Comparison of ENCODE assay signal across 8 cellular contexts in the genomic region with DNA sequence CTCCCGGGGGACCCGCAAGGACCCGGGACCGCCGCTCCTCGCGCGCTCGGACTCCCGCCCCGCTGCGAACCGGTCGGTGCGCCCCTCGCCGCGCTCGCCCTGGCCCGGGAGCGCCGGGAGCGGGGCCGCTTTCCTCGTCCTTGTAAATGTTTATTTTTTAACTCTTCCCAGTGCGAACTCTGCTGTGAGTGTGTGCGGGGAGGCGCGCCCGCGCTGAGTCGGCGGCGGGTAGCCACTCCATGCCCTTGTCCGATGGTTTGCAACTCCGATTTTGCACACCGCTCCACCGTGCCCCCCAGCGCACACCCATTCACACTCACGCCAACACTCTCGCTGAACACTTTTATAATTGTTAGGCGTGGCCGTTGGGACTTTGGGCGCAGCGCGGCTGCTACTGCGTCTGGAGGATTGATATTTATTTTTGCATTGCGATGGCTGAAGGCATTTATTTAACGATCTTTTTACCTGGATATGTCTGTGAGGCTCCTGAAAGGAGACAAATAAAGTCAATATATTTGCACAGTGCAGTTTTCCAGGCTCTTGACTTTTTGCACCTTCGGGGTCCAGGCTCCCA. TPM values are rescaled to one million over a fixed set of nuclear protein-coding genes. Genes with fewer than 3 reads are reported as not detected.
DNase-seq lines count a peak whose midpoint lies in the region.

No MANE protein-coding gene starts in this region.

- H3K27me3 ChIP-seq in thymus (ENCODE audit: control insufficient read depth, insufficient read depth), result peaks cover 28% of the 10 kb centered on the region

- in situ Hi-C loops in ACHN (cut with HindIII; ENCODE audit: low pct_ligation_motif_present, low pct_unique_long_range_greater_than_20kb, low sequenced_read_pairs), result no loop called here

- under 1% methylated on average over 50 of the region's 50 CpGs for WGBS in thymus

- H3K36me3 ChIP-seq in thymus (ENCODE audit: control insufficient read depth, insufficient read depth), result no peaks in the 10 kb centered on the region

- CTCF ChIA-PET in activated naive CD4-positive, alpha-beta T cell treated with anti-CD3 and anti-CD28 coated beads for 36 hours (lab: Charles Lee), result interaction anchor here (0.7 to 2.8 kb wide), 3 partner anchors 22 to 85 kb away, joined by 3 to 24 read pairs (median 3); no protein-coding TSS in a partner anchor

- H3K27ac ChIP-seq in angular gyrus (ENCODE audit: low read depth, low read length) (peak overlapping the region; percentile 42), thymus (ENCODE audit: low read depth) (no peak overlapping the region)

- H3K27me3 Mint-ChIP-seq in activated naive CD4-positive, alpha-beta T cell treated with anti-CD3 and anti-CD28 coated beads for 36 hours (ENCODE audit: low read depth), result peaks cover 60% of the 10 kb centered on the region

- no peaks in the 10 kb centered on the region for H3K9me3 ChIP-seq in thymus (ENCODE audit: control insufficient read depth)

- H3K4me3 Mint-ChIP-seq in activated naive CD4-positive, alpha-beta T cell treated with anti-CD3 and anti-CD28 coated beads for 36 hours, result peak overlapping the region; percentile 68

- peaks cover 6% of the 10 kb centered on the region for H3K4me1 ChIP-seq in thymus (ENCODE audit: control insufficient read depth, insufficient read depth, low read length)

- H3K4me1 Mint-ChIP-seq in activated naive CD4-positive, alpha-beta T cell treated with anti-CD3 and anti-CD28 coated beads for 36 hours (ENCODE audit: low read depth), result peaks cover 15% of the 10 kb centered on the region

- H3K27ac Mint-ChIP-seq in activated naive CD4-positive, alpha-beta T cell treated with anti-CD3 and anti-CD28 coated beads for 36 hours, result no peak overlapping the region

- DNase-seq in activated naive CD4-positive, alpha-beta T cell treated with anti-CD3 and anti-CD28 coated beads for 36 hours, result no peak
- no peak for DNase-seq in activated naive CD4-positive, alpha-beta T cell treated with anti-CD3 and anti-CD28 coated beads, Interleukin-2, amount 50 U/mL, for 16 hours
- DNase-seq in left kidney (ENCODE audit: low read depth, low spot score) (peak; percentile 58), ACHN (no peak), HuH-7.5 (ENCODE audit: low spot score) (no peak), OCI-M2 (lab: John Stamatoyannopoulos, UW; ENCODE audit: unreplicated experiment) (no peak)

- peak overlapping the region; percentile 58 for H3K4me3 ChIP-seq in thymus (ENCODE audit: low read length)

- intact Hi-C loops in activated naive CD4-positive, alpha-beta T cell treated with anti-CD3 and anti-CD28 coated beads for 36 hours (cut with micrococcal nuclease), result loop anchor here (2.0 to 5.0 kb wide), 4 partner anchors 23 to 376 kb away; partner anchors contain the start of gene ACCS

- H3K36me3 Mint-ChIP-seq in activated naive CD4-positive, alpha-beta T cell treated with anti-CD3 and anti-CD28 coated beads for 36 hours (ENCODE audit: low read depth), result no peaks in the 10 kb centered on the region

- no peaks in the 10 kb centered on the region for H3K9me3 Mint-ChIP-seq in activated naive CD4-positive, alpha-beta T cell treated with anti-CD3 and anti-CD28 coated beads for 36 hours

RNA-seq across cellular contexts. Expression of gene C11orf96, which starts 1.0 kb away (rescaled TPM):
- 1 to 10 TPM in 1 of 2 experiments, under 1 TPM in 1; 0.81 to 1.1 TPM for total RNA-seq in activated naive CD4-positive, alpha-beta T cell treated with anti-CD3 and anti-CD28 coated beads for 36 hours
- 42.3 TPM for polyA plus RNA-seq in thymus
